In genomic region chr6:149166324-149166723, GRCh38 we compare ENCODE assay signal across 1 cellular context.
TF ChIP-seq lines count a peak whose summit lies in the region.

No MANE protein-coding gene starts in this region.

TF ChIP-seq in K562, 482 proteins besides CTCF, POLR2A, EP300 and RAD21 (continued from another document):
- TF ChIP-seq ZNF592 (IDR thresholded peaks at IDR 0.05) (no peak), MAFG (tag; conservative IDR thresholded peaks at IDR 0.05) (0 out of 2 replicates have a peak, but pooled peaks have one; percentile 28), BRF1 (IDR thresholded peaks at IDR 0.05; ENCODE audit: borderline replicate concordance, extremely low read depth, insufficient read length) (no peak)
